Comparison of ENCODE assay signal across 28 cellular contexts in genomic region chr9:134733480-134734232, GRCh38.
DNase-seq lines count a peak whose midpoint lies in the region; ATAC-seq and TF ChIP-seq lines count a peak whose summit lies in the region.
"Had no signal": no experiment of that assay in that cellular context is flagged by ENCODE, and none has a peak within 500 bp of the region (broad histone marks: within the 10 kb centered on the region; RNA-seq: fewer than 3 reads in every experiment).

No MANE protein-coding gene starts in this region.

- H3K27ac ChIP-seq in WERI-Rb-1 (peak overlapping the region; percentile 78), lung (ENCODE audit: low read depth in 1 of 2, low read length in 1 of 2) (peak overlapping the region; percentile 11 to 13)
- H3K27ac ChIP-seq: testis, VCaP had no signal

- H3K27me3 ChIP-seq in WERI-Rb-1 (ENCODE audit: insufficient read depth, low read depth, severe bottlenecking) = no peaks in the 10 kb centered on the region
- no peaks in the 10 kb centered on the region for H3K27me3 ChIP-seq in lung (ENCODE audit: control insufficient read depth, insufficient read depth)
- H3K27me3 ChIP-seq in skeletal muscle satellite cell (ENCODE audit: control insufficient read depth, insufficient read depth, low read length) = no peaks in the 10 kb centered on the region
- H3K27me3 ChIP-seq: testis had no signal

- peaks cover 3% of the 10 kb centered on the region; the same call in 1 of the 2 replicates for H3K36me3 ChIP-seq in WERI-Rb-1
- H3K36me3 ChIP-seq in lung (ENCODE audit: control insufficient read depth in 2 of 2, insufficient read depth in 2 of 2, low read length in 2 of 2) = no peaks in the 10 kb centered on the region
- H3K36me3 ChIP-seq in skeletal muscle satellite cell (ENCODE audit: insufficient read depth, low read length) = peaks cover 79% of the 10 kb centered on the region

- H3K27me3 Mint-ChIP-seq in activated CD8-positive, alpha-beta T cell treated with anti-CD3 and anti-CD28 coated beads, Interleukin-2, amount 10 ng/mL, durations not matched to agents 7 days and 5 days (ENCODE audit: low read depth) = no peaks in the 10 kb centered on the region
- H3K27me3 Mint-ChIP-seq: activated CD4-positive, alpha-beta T cell treated with anti-CD3 and anti-CD28 coated beads, Interleukin-2, amount 10 ng/mL, durations not matched to agents 24 days and 14 days had no signal

- H3K4me3 ChIP-seq in WERI-Rb-1 (ENCODE audit: low read depth, low read length) = no peak overlapping the region
- no peak overlapping the region for H3K4me3 ChIP-seq in lung
- no peak overlapping the region for H3K4me3 ChIP-seq in skeletal muscle satellite cell (ENCODE audit: low read length)
- H3K4me3 ChIP-seq: testis had no signal

- peak; percentile 49 for DNase-seq in NCI-H69 (lab: John Stamatoyannopoulos, UW)
- DNase-seq in WERI-Rb-1 = no peak
- DNase-seq in lung (ENCODE audit: low spot score) = no peak
- DNase-seq in activated CD8-positive, alpha-beta T cell treated with anti-CD3 and anti-CD28 coated beads, Interleukin-2, amount 10 ng/mL, durations not matched to agents 7 days and 5 days = no peak
- DNase-seq in superior temporal gyrus (ENCODE audit: extremely low spot score) = no peak
- DNase-seq in NCI-H82 treated with DMSO at 0.1 percent for 48 hours (lab: John Stamatoyannopoulos, UW; ENCODE audit: unreplicated experiment) = no peak
- DNase-seq: activated CD4-positive, alpha-beta T cell treated with anti-CD3 and anti-CD28 coated beads, Interleukin-2, amount 10 ng/mL, durations not matched to agents 24 days and 14 days; activated naive CD4-positive, alpha-beta T cell treated with Interleukin-2 at 50 U/mL for 16 hours; activated T-cell treated with anti-CD3 and anti-CD28 coated beads, Interleukin-2, amount 50 U/mL, for 48 hours; DMS79 treated with DMSO at 0.1 percent for 48 hours; effector memory CD4-positive, alpha-beta T cell; GF-D8; H7; hippocampal formation; left colon; naive thymus-derived CD4-positive, alpha-beta T cell; NCI-H1048; NCI-H187; NCI-H526 treated with DMSO at 0.1 percent for 48 hours; retina; stimulated activated CD4-positive, alpha-beta T cell treated with anti-CD3 and anti-CD28 coated beads, Interleukin-4, amount 100 ng/mL, for 1 hour; stimulated activated naive B cell treated with anti-CD40 and anti-IgM and Interleukin-4, amounts not matched to agents 10 μg/mL and 1 μg/mL and 100 μg/mL, for 72 hours; T-helper 2 cell had no signal

- H3K4me2 ChIP-seq in skeletal muscle satellite cell (ENCODE audit: low read length) = no peak overlapping the region

- no peaks in the 10 kb centered on the region for H3K9me3 ChIP-seq in WERI-Rb-1 (ENCODE audit: severe bottlenecking)
- H3K9me3 ChIP-seq in lung (ENCODE audit: control insufficient read depth in 2 of 2, insufficient read depth in 1 of 2, low read length in 1 of 2) = no peaks in the 10 kb centered on the region
- H3K9me3 ChIP-seq in skeletal muscle satellite cell (replicated peaks; ENCODE audit: low read length) = no peaks in the 10 kb centered on the region
- H3K9me3 ChIP-seq: testis had no signal

- peak overlapping the region; percentile 9 for H3K9ac ChIP-seq in skeletal muscle satellite cell (ENCODE audit: low read depth, low read length)

- H3K4me1 Mint-ChIP-seq in activated CD8-positive, alpha-beta T cell treated with anti-CD3 and anti-CD28 coated beads, Interleukin-2, amount 10 ng/mL, durations not matched to agents 7 days and 5 days (ENCODE audit: low read depth) = no peaks in the 10 kb centered on the region
- H3K4me1 Mint-ChIP-seq: activated CD4-positive, alpha-beta T cell treated with anti-CD3 and anti-CD28 coated beads, Interleukin-2, amount 10 ng/mL, durations not matched to agents 24 days and 14 days; CD14-positive monocyte; naive thymus-derived CD4-positive, alpha-beta T cell had no signal

- POLR2A ChIA-PET in activated CD8-positive, alpha-beta T cell treated with anti-CD3 and anti-CD28 coated beads, Interleukin-2, amount 10 ng/mL, durations not matched to agents 7 days and 5 days (lab: Charles Lee) = no interaction called here

- TF ChIP-seq CTCF in WERI-Rb-1 (IDR thresholded peaks at IDR 0.05; ENCODE audit: low read depth, low read length) = no peak
- no peak for TF ChIP-seq CTCF in lung (IDR thresholded peaks at IDR 0.05; ENCODE audit: control extremely low read depth, extremely low read depth)

- H3K4me1 ChIP-seq in lung (ENCODE audit: control insufficient read depth in 2 of 2, insufficient read depth in 2 of 2, low read length in 2 of 2) (peaks cover 0 to 3% of the 10 kb centered on the region in 2 donors), skeletal muscle satellite cell (ENCODE audit: control insufficient read depth, insufficient read depth, low read length) (peaks cover 48% of the 10 kb centered on the region)

- CTCF ChIA-PET in activated CD8-positive, alpha-beta T cell treated with anti-CD3 and anti-CD28 coated beads, Interleukin-2, amount 10 ng/mL, durations not matched to agents 7 days and 5 days (lab: Charles Lee) = no interaction called here

- no peaks in the 10 kb centered on the region for H3K36me3 Mint-ChIP-seq in activated CD8-positive, alpha-beta T cell treated with anti-CD3 and anti-CD28 coated beads, Interleukin-2, amount 10 ng/mL, durations not matched to agents 7 days and 5 days (ENCODE audit: low read depth)
- H3K36me3 Mint-ChIP-seq: CD14-positive monocyte; naive thymus-derived CD4-positive, alpha-beta T cell; stimulated activated naive B cell treated with anti-CD40 and anti-IgM and Interleukin-4, amounts not matched to agents 10 μg/mL and 1 μg/mL and 100 μg/mL, for 72 hours had no signal

- H3K9me3 Mint-ChIP-seq in activated CD8-positive, alpha-beta T cell treated with anti-CD3 and anti-CD28 coated beads, Interleukin-2, amount 10 ng/mL, durations not matched to agents 7 days and 5 days (ENCODE audit: insufficient read depth) = no peaks in the 10 kb centered on the region

- H3K27ac Mint-ChIP-seq in activated CD8-positive, alpha-beta T cell treated with anti-CD3 and anti-CD28 coated beads, Interleukin-2, amount 10 ng/mL, durations not matched to agents 7 days and 5 days = no peak overlapping the region
- H3K27ac Mint-ChIP-seq: activated CD4-positive, alpha-beta T cell treated with anti-CD3 and anti-CD28 coated beads, Interleukin-2, amount 10 ng/mL, durations not matched to agents 24 days and 14 days; CD14-positive monocyte; naive thymus-derived CD4-positive, alpha-beta T cell; stimulated activated naive B cell treated with anti-CD40 and anti-IgM and Interleukin-4, amounts not matched to agents 10 μg/mL and 1 μg/mL and 100 μg/mL, for 72 hours had no signal

- WGBS in lung, 2 donors = 86 to 90% methylated on average over 16 of the region's 16 CpGs

- H3K4me3 Mint-ChIP-seq in activated CD8-positive, alpha-beta T cell treated with anti-CD3 and anti-CD28 coated beads, Interleukin-2, amount 10 ng/mL, durations not matched to agents 7 days and 5 days = no peak overlapping the region
- H3K4me3 Mint-ChIP-seq: activated CD4-positive, alpha-beta T cell treated with anti-CD3 and anti-CD28 coated beads, Interleukin-2, amount 10 ng/mL, durations not matched to agents 24 days and 14 days; CD14-positive monocyte; naive thymus-derived CD4-positive, alpha-beta T cell; stimulated activated naive B cell treated with anti-CD40 and anti-IgM and Interleukin-4, amounts not matched to agents 10 μg/mL and 1 μg/mL and 100 μg/mL, for 72 hours had no signal

- ATAC-seq in lung (ENCODE audit: insufficient read depth, low FRiP score) (no peak), HG02885 (IDR thresholded peaks at IDR 0.05; ENCODE audit: poor library complexity, unreplicated experiment) (no peak)
- ATAC-seq in activated CD8-positive, alpha-beta T cell treated with anti-CD3 and anti-CD28 coated beads, Interleukin-2, amount 10 ng/mL, durations not matched to agents 7 days and 5 days = no peak
- ATAC-seq: left colon; naive thymus-derived CD4-positive, alpha-beta T cell; stimulated activated naive B cell treated with anti-CD40 and anti-IgM and Interleukin-4, amounts not matched to agents 10 μg/mL and 1 μg/mL and 100 μg/mL, for 72 hours had no signal
